Comparison of ENCODE assay signal across 31 cellular contexts in the genomic region with DNA sequence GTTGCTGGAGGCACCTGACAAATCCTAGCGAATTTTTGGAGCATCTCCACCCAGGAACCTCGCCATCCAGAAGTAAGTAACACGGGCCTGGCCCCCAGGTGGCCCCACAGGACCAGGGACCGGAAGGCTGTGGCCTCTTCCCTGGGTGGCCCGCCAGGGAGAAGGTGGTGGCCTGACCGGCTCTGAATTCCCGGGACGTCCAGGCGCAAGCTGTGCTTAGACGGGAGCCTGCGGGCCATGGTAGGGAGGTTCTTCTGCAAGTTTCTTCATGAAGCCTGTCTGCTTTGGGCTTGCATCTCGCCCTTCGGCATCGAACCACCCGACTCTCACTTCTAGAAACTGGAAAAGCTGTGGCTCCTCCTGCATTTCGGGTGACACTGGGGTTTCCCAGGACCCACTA.
"Had no signal": no experiment of that assay in that cellular context is flagged by ENCODE, and none has a peak within 500 bp of the region (broad histone marks: within the 10 kb centered on the region; RNA-seq: fewer than 3 reads in every experiment).

No MANE protein-coding gene starts in this region.

- H3K27me3 Mint-ChIP-seq: activated CD4-positive, alpha-beta memory T cell treated with anti-CD3 and anti-CD28 coated beads for 36 hours; activated CD4-positive, alpha-beta T cell treated with anti-CD3 and anti-CD28 coated beads for 36 hours; activated CD4-positive, alpha-beta T cell treated with anti-CD3 and anti-CD28 coated beads, Interleukin-2, amount 10 ng/mL, durations not matched to agents 24 days and 14 days; activated CD8-positive, alpha-beta memory T cell treated with anti-CD3 and anti-CD28 coated beads, Interleukin-2, amount 10 ng/mL, durations not matched to agents 7 days and 5 days; activated naive CD4-positive, alpha-beta T cell treated with anti-CD3 and anti-CD28 coated beads, Interleukin-2, amount 10 ng/mL, durations not matched to agents 7 days and 5 days; activated naive CD8-positive, alpha-beta T cell treated with anti-CD3 and anti-CD28 coated beads, Interleukin-2, amount 10 ng/mL, durations not matched to agents 7 days and 5 days; activated T-cell treated with anti-CD3 and anti-CD28 coated beads, Interleukin-2, amount 50 U/mL, for 24 hours; brain; T-helper 17 cell had no signal

- H3K9me3 Mint-ChIP-seq: activated CD4-positive, alpha-beta memory T cell treated with anti-CD3 and anti-CD28 coated beads for 36 hours; activated CD4-positive, alpha-beta T cell treated with anti-CD3 and anti-CD28 coated beads, Interleukin-2, amount 10 ng/mL, durations not matched to agents 24 days and 14 days; activated naive CD4-positive, alpha-beta T cell treated with anti-CD3 and anti-CD28 coated beads, Interleukin-2, amount 10 ng/mL, durations not matched to agents 7 days and 5 days; activated naive CD4-positive, alpha-beta T cell treated with anti-CD3 and anti-CD28 coated beads, Interleukin-2, amount 50 U/mL, for 72 hours; activated naive CD8-positive, alpha-beta T cell treated with anti-CD3 and anti-CD28 coated beads, Interleukin-2, amount 10 ng/mL, durations not matched to agents 7 days and 5 days; activated T-cell treated with anti-CD3 and anti-CD28 coated beads, Interleukin-2, amount 50 U/mL, for 24 hours; activated T-cell treated with anti-CD3 and anti-CD28 coated beads, Interleukin-2, amount 50 U/mL, for 72 hours; brain; T-helper 2 cell treated with Interferon-gamma antibody and Interleukin-4, amounts not matched to agents 5 μg/mL and 100 μg/mL, for 36 hours had no signal

- H3K4me3 Mint-ChIP-seq: activated CD4-positive, alpha-beta memory T cell treated with anti-CD3 and anti-CD28 coated beads for 36 hours; activated CD4-positive, alpha-beta T cell treated with anti-CD3 and anti-CD28 coated beads for 36 hours; activated CD4-positive, alpha-beta T cell treated with anti-CD3 and anti-CD28 coated beads, Interleukin-2, amount 10 ng/mL, durations not matched to agents 24 days and 14 days; activated CD8-positive, alpha-beta memory T cell treated with anti-CD3 and anti-CD28 coated beads, Interleukin-2, amount 10 ng/mL, durations not matched to agents 7 days and 5 days; activated CD8-positive, alpha-beta T cell treated with anti-CD3 and anti-CD28 coated beads, Interleukin-2, amount 10 ng/mL, durations not matched to agents 7 days and 5 days; activated naive CD4-positive, alpha-beta T cell treated with anti-CD3 and anti-CD28 coated beads, Interleukin-2, amount 10 ng/mL, durations not matched to agents 7 days and 5 days; activated naive CD8-positive, alpha-beta T cell treated with anti-CD3 and anti-CD28 coated beads, Interleukin-2, amount 10 ng/mL, durations not matched to agents 7 days and 5 days; activated T-cell treated with anti-CD3 and anti-CD28 coated beads, Interleukin-2, amount 50 U/mL, for 24 hours; activated T-cell treated with anti-CD3 and anti-CD28 coated beads, Interleukin-2, amount 50 U/mL, for 72 hours; brain; T-helper 17 cell; T-helper 2 cell treated with Interferon-gamma antibody and Interleukin-4, amounts not matched to agents 5 μg/mL and 100 μg/mL, for 36 hours had no signal

- H3K27me3 ChIP-seq: ascending aorta, breast epithelium, cardiac muscle cell, colonic mucosa, esophagus squamous epithelium, gastroesophageal sphincter had no signal

- H3K9me3 ChIP-seq: ascending aorta, breast epithelium, colonic mucosa, esophagus squamous epithelium, gastroesophageal sphincter had no signal

- ATAC-seq: activated CD4-positive, alpha-beta T cell treated with anti-CD3 and anti-CD28 coated beads for 36 hours; activated CD8-positive, alpha-beta memory T cell treated with anti-CD3 and anti-CD28 coated beads, Interleukin-2, amount 10 ng/mL, durations not matched to agents 7 days and 5 days; activated CD8-positive, alpha-beta T cell treated with anti-CD3 and anti-CD28 coated beads, Interleukin-2, amount 10 ng/mL, durations not matched to agents 7 days and 5 days; activated naive CD4-positive, alpha-beta T cell treated with anti-CD3 and anti-CD28 coated beads, Interleukin-2, amount 50 U/mL, for 72 hours; activated T-cell treated with anti-CD3 and anti-CD28 coated beads, Interleukin-2, amount 50 U/mL, for 72 hours; gastroesophageal sphincter; T-helper 17 cell had no signal

- H3K36me3 Mint-ChIP-seq: activated naive CD4-positive, alpha-beta T cell treated with anti-CD3 and anti-CD28 coated beads, Interleukin-2, amount 50 U/mL, for 72 hours had no signal

- H3K27ac ChIP-seq: ascending aorta, breast epithelium, cardiac muscle cell, colonic mucosa, gastroesophageal sphincter had no signal

- H3K27ac Mint-ChIP-seq: activated CD4-positive, alpha-beta memory T cell treated with anti-CD3 and anti-CD28 coated beads for 36 hours; activated CD4-positive, alpha-beta T cell treated with anti-CD3 and anti-CD28 coated beads for 36 hours; activated CD4-positive, alpha-beta T cell treated with anti-CD3 and anti-CD28 coated beads, Interleukin-2, amount 10 ng/mL, durations not matched to agents 24 days and 14 days; activated CD8-positive, alpha-beta memory T cell treated with anti-CD3 and anti-CD28 coated beads, Interleukin-2, amount 10 ng/mL, durations not matched to agents 7 days and 5 days; activated CD8-positive, alpha-beta T cell treated with anti-CD3 and anti-CD28 coated beads, Interleukin-2, amount 10 ng/mL, durations not matched to agents 7 days and 5 days; activated naive CD4-positive, alpha-beta T cell treated with anti-CD3 and anti-CD28 coated beads, Interleukin-2, amount 10 ng/mL, durations not matched to agents 7 days and 5 days; activated naive CD8-positive, alpha-beta T cell treated with anti-CD3 and anti-CD28 coated beads, Interleukin-2, amount 10 ng/mL, durations not matched to agents 7 days and 5 days; activated T-cell treated with anti-CD3 and anti-CD28 coated beads, Interleukin-2, amount 50 U/mL, for 24 hours; activated T-cell treated with anti-CD3 and anti-CD28 coated beads, Interleukin-2, amount 50 U/mL, for 72 hours; T-helper 17 cell; T-helper 2 cell treated with Interferon-gamma antibody and Interleukin-4, amounts not matched to agents 5 μg/mL and 100 μg/mL, for 36 hours had no signal

- H3K4me1 Mint-ChIP-seq: brain had no signal

- H3K4me3 ChIP-seq: ascending aorta, breast epithelium, cardiac muscle cell, colonic mucosa, esophagus squamous epithelium, gastroesophageal sphincter had no signal

- H3K36me3 ChIP-seq: breast epithelium, colonic mucosa had no signal

- H3K4me1 ChIP-seq: ascending aorta, colonic mucosa had no signal

- DNase-seq: activated CD4-positive, alpha-beta memory T cell treated with anti-CD3 and anti-CD28 coated beads for 36 hours; activated CD4-positive, alpha-beta T cell treated with anti-CD3 and anti-CD28 coated beads for 36 hours; activated CD4-positive, alpha-beta T cell treated with anti-CD3 and anti-CD28 coated beads, Interleukin-2, amount 10 ng/mL, durations not matched to agents 24 days and 14 days; activated CD4-positive, CD25-positive, alpha-beta regulatory T cell; activated CD4-positive, CD25-positive, alpha-beta regulatory T cell treated with anti-CD3 and anti-CD28 coated beads, Interleukin-2, amount 50 U/mL, for 72 hours; activated CD8-positive, alpha-beta memory T cell treated with anti-CD3 and anti-CD28 coated beads, Interleukin-2, amount 10 ng/mL, durations not matched to agents 7 days and 5 days; activated CD8-positive, alpha-beta memory T cell treated with anti-CD3 and anti-CD28 coated beads, Interleukin-2, amount 50 U/mL, for 4 hours; activated CD8-positive, alpha-beta T cell treated with anti-CD3 and anti-CD28 coated beads, Interleukin-2, amount 10 ng/mL, durations not matched to agents 7 days and 5 days; activated gamma-delta T cell; activated naive CD4-positive, alpha-beta T cell; activated naive CD4-positive, alpha-beta T cell treated with anti-CD3 and anti-CD28 coated beads, Interleukin-2, amount 10 ng/mL, durations not matched to agents 7 days and 5 days; activated naive CD8-positive, alpha-beta T cell treated with anti-CD3 and anti-CD28 coated beads, Interleukin-2, amount 10 ng/mL, durations not matched to agents 7 days and 5 days; activated T-cell treated with anti-CD3 and anti-CD28 coated beads for 4 hours; activated T-cell treated with anti-CD3 and anti-CD28 coated beads, Interleukin-2, amount 50 U/mL, for 24 hours; activated T-cell treated with anti-CD3 and anti-CD28 coated beads, Interleukin-2, amount 50 U/mL, for 72 hours; central memory CD4-positive, alpha-beta T cell; cerebellar nuclear complex; colonic mucosa; effector CD8-positive, alpha-beta T cell; esophagus squamous epithelium; foreskin melanocyte; T-helper 1 cell; T-helper 17 cell; T1000 had no signal
